ENCODE assay signal across 8 cellular contexts in genomic region chr5:77851229-77852067, GRCh38.
DNase-seq lines count a peak whose midpoint lies in the region; ATAC-seq and TF ChIP-seq lines count a peak whose summit lies in the region.

No MANE protein-coding gene starts in this region.

- H3K4me3 ChIP-seq in brain microvascular endothelial cell (ENCODE audit: low read depth, low read length) (peak overlapping the region; percentile 73), skin epidermis (peak overlapping the region; percentile 33 to 64 (median 43))

- in situ Hi-C loops in brain microvascular endothelial cell (cut with HindIII; ENCODE audit: low pct_ligation_motif_present, low sequenced_read_pairs) = no loop called here

- no peaks in the 10 kb centered on the region for H3K27me3 ChIP-seq in brain microvascular endothelial cell (replicated peaks)

- TF ChIP-seq CTCF in brain microvascular endothelial cell (IDR thresholded peaks at IDR 0.05; ENCODE audit: low read depth, low read length, missing control alignments) = no peak

- DNase-seq in AG20443 (ENCODE audit: low spot score) (peak; percentile 72), HCEC 1CT (peak; percentile 3), brain microvascular endothelial cell (no peak), iPS-NIHi7 (ENCODE audit: extremely low spot score) (peak; percentile 59), NCI-H2196 (lab: John Stamatoyannopoulos, UW; ENCODE audit: unreplicated experiment) (no peak)

- no peaks in the 10 kb centered on the region for H3K36me3 ChIP-seq in brain microvascular endothelial cell (replicated peaks)

- no peak for ATAC-seq in activated CD4-positive, CD25-positive, alpha-beta regulatory T cell treated with anti-CD3 and anti-CD28 coated beads, Interleukin-2, amount 50 U/mL, for 24 hours
- ATAC-seq in HG02642 (IDR thresholded peaks at IDR 0.05; ENCODE audit: poor library complexity, unreplicated experiment) = no peak

- H3K27ac ChIP-seq in brain microvascular endothelial cell (no peak overlapping the region), skin epidermis (peak overlapping the region in 10 of 21 experiments; percentile 3 to 49 (median 18))

Comparison
In these comparisons a context has a peak if more than half of its experiments do, and no peak if none do; other contexts are left out.
1. DNase-seq: peak in AG20443 (single experiment), HCEC 1CT (single experiment) and iPS-NIHi7 (single experiment); none in brain microvascular endothelial cell (single experiment) and NCI-H2196 (single experiment).